In genomic region chr1:155176544-155177071, GRCh38 we compare ENCODE assay signal across 8 cellular contexts. TPM values are rescaled to one million over a fixed set of nuclear protein-coding genes. Genes with fewer than 3 reads are reported as not detected.
A peak's percentile ranks its signal among the peaks of the same experiment; 100 is the strongest.
DNase-seq lines count a peak whose midpoint lies in the region; ATAC-seq and FAIRE-seq lines count a peak whose summit lies in the region.

No MANE protein-coding gene starts in this region.

- FAIRE-seq in HTR-8/SVneo (lab: Jason Lieb, UNC): no peak

- H3K36me3 Mint-ChIP-seq in CD8-positive, alpha-beta memory T cell: peaks cover 0 to 46% (median 2%) of the 10 kb centered on the region in 3 donors
- peaks cover 20% of the 10 kb centered on the region for H3K36me3 Mint-ChIP-seq in activated CD4-positive, alpha-beta memory T cell treated with anti-CD3 and anti-CD28 coated beads for 36 hours

- POLR2A ChIA-PET in CD8-positive, alpha-beta memory T cell (lab: Charles Lee): interaction anchor here (1.2 kb wide), 1 partner anchor 17 kb away, joined by 3 read pairs; no protein-coding TSS in a partner anchor
- POLR2A ChIA-PET in activated CD4-positive, alpha-beta memory T cell treated with anti-CD3 and anti-CD28 coated beads for 36 hours (lab: Charles Lee): interaction anchor here (3.1 to 7.5 kb wide), 2 partner anchors 17 to 50 kb away, joined by 12 to 70 read pairs; no protein-coding TSS in a partner anchor

- peaks cover 41% of the 10 kb centered on the region for H3K4me1 ChIP-seq in CD8-positive, alpha-beta memory T cell (ENCODE audit: insufficient read depth, low read length)

- no peak for ATAC-seq in HG03108 (IDR thresholded peaks at IDR 0.05; ENCODE audit: unreplicated experiment)

- peaks cover 27 to 52% (median 37%) of the 10 kb centered on the region in 3 donors for H3K4me1 Mint-ChIP-seq in CD8-positive, alpha-beta memory T cell
- H3K4me1 Mint-ChIP-seq in activated CD4-positive, alpha-beta memory T cell treated with anti-CD3 and anti-CD28 coated beads for 36 hours (ENCODE audit: low read depth): peaks cover 42% of the 10 kb centered on the region

- no peak overlapping the region for H3K4me3 ChIP-seq in CD8-positive, alpha-beta memory T cell (ENCODE audit: low read length)

- DNase-seq in CD8-positive, alpha-beta memory T cell: peak; percentile 65 to 84 (median 78)
- DNase-seq in HTR-8/SVneo (ENCODE audit: insufficient read length, low spot score) (peak; percentile 88), NK-92 (lab: John Stamatoyannopoulos, UW; ENCODE audit: unreplicated experiment) (peak; percentile 13), ecto neural progenitor cell (ENCODE audit: low spot score) (peak; percentile 80), lung microvascular endothelial cell (ENCODE audit: low read depth in 2 of 2) (peak; percentile 71 to 76)
- DNase-seq in activated CD4-positive, alpha-beta memory T cell treated with anti-CD3 and anti-CD28 coated beads for 36 hours: peak; percentile 90
- peak; percentile 70 for DNase-seq in stimulated activated CD8-positive, alpha-beta memory T cell treated with anti-CD3 and anti-CD28 coated beads, Interleukin-15, amount 100 ng/mL, for 48 hours (ENCODE audit: low read depth in 2 of 2)

- H3K9me3 Mint-ChIP-seq in CD8-positive, alpha-beta memory T cell: no peaks in the 10 kb centered on the region
- H3K9me3 Mint-ChIP-seq in activated CD4-positive, alpha-beta memory T cell treated with anti-CD3 and anti-CD28 coated beads for 36 hours: no peaks in the 10 kb centered on the region

- H3K27me3 ChIP-seq in CD8-positive, alpha-beta memory T cell (ENCODE audit: insufficient read depth, low read length, poor library complexity, severe bottlenecking): no peaks in the 10 kb centered on the region

- CTCF ChIA-PET in CD8-positive, alpha-beta memory T cell (lab: Charles Lee): interaction anchor here (1.0 to 7.1 kb wide), 8 partner anchors 17 to 115 kb away, joined by 3 to 84 read pairs (median 7); partner anchors contain the start of gene THBS3
- CTCF ChIA-PET in activated CD4-positive, alpha-beta memory T cell treated with anti-CD3 and anti-CD28 coated beads for 36 hours (lab: Charles Lee): interaction anchor here (0.6 to 8.5 kb wide), 19 partner anchors 8 to 697 kb away, joined by 3 to 201 read pairs (median 5); partner anchors contain the start of genes MTX1, PMVK, SLC50A1 and THBS3

- peaks cover 14% of the 10 kb centered on the region for H3K36me3 ChIP-seq in CD8-positive, alpha-beta memory T cell (ENCODE audit: insufficient read depth, low read length)

- H3K9me3 ChIP-seq in CD8-positive, alpha-beta memory T cell (ENCODE audit: low read length): no peaks in the 10 kb centered on the region

- H3K27ac ChIP-seq in CD8-positive, alpha-beta memory T cell (ENCODE audit: low read depth, low read length): no peak overlapping the region

- peaks cover 0 to 2% of the 10 kb centered on the region in 2 donors for H3K27me3 Mint-ChIP-seq in CD8-positive, alpha-beta memory T cell
- H3K27me3 Mint-ChIP-seq in activated CD4-positive, alpha-beta memory T cell treated with anti-CD3 and anti-CD28 coated beads for 36 hours: no peaks in the 10 kb centered on the region

- H3K4me3 Mint-ChIP-seq in CD8-positive, alpha-beta memory T cell: peak overlapping the region in 4 of 7 donors; percentile 35 to 78 (median 69)
- H3K4me3 Mint-ChIP-seq in activated CD4-positive, alpha-beta memory T cell treated with anti-CD3 and anti-CD28 coated beads for 36 hours: peak overlapping the region; percentile 3

- intact Hi-C loops in activated CD4-positive, alpha-beta memory T cell treated with anti-CD3 and anti-CD28 coated beads for 36 hours (cut with micrococcal nuclease): loop anchor here (1.0 kb wide), 1 partner anchor 50 kb away; no protein-coding TSS in a partner anchor

- H3K27ac Mint-ChIP-seq in CD8-positive, alpha-beta memory T cell: peak overlapping the region in 6 of 8 donors; percentile 26 to 82 (median 62)
- H3K27ac Mint-ChIP-seq in activated CD4-positive, alpha-beta memory T cell treated with anti-CD3 and anti-CD28 coated beads for 36 hours: no peak overlapping the region

RNA-seq across cellular contexts. Expression of gene TRIM46, which starts 3.0 kb away (rescaled TPM):
- 1 to 10 TPM; 6.4 to 7.3 TPM for total RNA-seq in CD8-positive, alpha-beta memory T cell
- polyA plus RNA-seq in CD8-positive, alpha-beta memory T cell: 0.99 TPM
- total RNA-seq in activated CD4-positive, alpha-beta memory T cell treated with anti-CD3 and anti-CD28 coated beads for 36 hours: 1 to 10 TPM; 6.3 to 7.1 TPM
- 1.2 and 2.4 TPM in 2 replicates for total RNA-seq in lung microvascular endothelial cell

RNA-seq across cellular contexts. Expression of gene KRTCAP2, which starts 3.5 kb away (rescaled TPM):
- total RNA-seq in CD8-positive, alpha-beta memory T cell: 100 to 1,000 TPM; 181 to 207 TPM
- polyA plus RNA-seq in CD8-positive, alpha-beta memory T cell: 576 TPM
- total RNA-seq in activated CD4-positive, alpha-beta memory T cell treated with anti-CD3 and anti-CD28 coated beads for 36 hours: 100 to 1,000 TPM; 138 to 146 TPM
- total RNA-seq in lung microvascular endothelial cell: 169 and 232 TPM in 2 replicates

RNA-seq across cellular contexts. Expression of gene THBS3, which starts 31.1 kb away (rescaled TPM):
- 1 to 10 TPM; 7.8 to 7.9 TPM for total RNA-seq in CD8-positive, alpha-beta memory T cell
- 2.9 TPM for polyA plus RNA-seq in CD8-positive, alpha-beta memory T cell
- 10 to 100 TPM; 15.6 to 17.3 TPM for total RNA-seq in activated CD4-positive, alpha-beta memory T cell treated with anti-CD3 and anti-CD28 coated beads for 36 hours
- 7.9 and 9.2 TPM in 2 replicates for total RNA-seq in lung microvascular endothelial cell

RNA-seq across cellular contexts. Expression of gene MTX1, which starts 31.9 kb away (rescaled TPM):
- 10 to 100 TPM; 67.6 to 73.2 TPM for total RNA-seq in CD8-positive, alpha-beta memory T cell
- polyA plus RNA-seq in CD8-positive, alpha-beta memory T cell: 43.7 TPM
- 10 to 100 TPM; 45.2 to 47.9 TPM for total RNA-seq in activated CD4-positive, alpha-beta memory T cell treated with anti-CD3 and anti-CD28 coated beads for 36 hours
- 28.8 and 31.6 TPM in 2 replicates for total RNA-seq in lung microvascular endothelial cell

RNA-seq across cellular contexts. Expression of gene DPM3, which starts 36.3 kb away (rescaled TPM):
- total RNA-seq in CD8-positive, alpha-beta memory T cell: 10 to 100 TPM; 38.9 to 40.9 TPM
- 120 TPM for polyA plus RNA-seq in CD8-positive, alpha-beta memory T cell
- 10 to 100 TPM; 34.1 to 37.7 TPM for total RNA-seq in activated CD4-positive, alpha-beta memory T cell treated with anti-CD3 and anti-CD28 coated beads for 36 hours
- 25.5 and 34.9 TPM in 2 replicates for total RNA-seq in lung microvascular endothelial cell

Comparison
In these comparisons a context has a peak if more than half of its experiments do, and no peak if none do; other contexts are left out.
1. DNase-seq: peak in every context shown above with its lines; median percentile 90 in activated CD4-positive, alpha-beta memory T cell treated with anti-CD3 and anti-CD28 coated beads for 36 hours; 88 in HTR-8/SVneo; 80 in ecto neural progenitor cell; 78 in CD8-positive, alpha-beta memory T cell; 74 in lung microvascular endothelial cell; 70 in stimulated activated CD8-positive, alpha-beta memory T cell treated with anti-CD3 and anti-CD28 coated beads, Interleukin-15, amount 100 ng/mL, for 48 hours; 13 in NK-92.